ENCODE assay signal across 15 cellular contexts in the genomic region with DNA sequence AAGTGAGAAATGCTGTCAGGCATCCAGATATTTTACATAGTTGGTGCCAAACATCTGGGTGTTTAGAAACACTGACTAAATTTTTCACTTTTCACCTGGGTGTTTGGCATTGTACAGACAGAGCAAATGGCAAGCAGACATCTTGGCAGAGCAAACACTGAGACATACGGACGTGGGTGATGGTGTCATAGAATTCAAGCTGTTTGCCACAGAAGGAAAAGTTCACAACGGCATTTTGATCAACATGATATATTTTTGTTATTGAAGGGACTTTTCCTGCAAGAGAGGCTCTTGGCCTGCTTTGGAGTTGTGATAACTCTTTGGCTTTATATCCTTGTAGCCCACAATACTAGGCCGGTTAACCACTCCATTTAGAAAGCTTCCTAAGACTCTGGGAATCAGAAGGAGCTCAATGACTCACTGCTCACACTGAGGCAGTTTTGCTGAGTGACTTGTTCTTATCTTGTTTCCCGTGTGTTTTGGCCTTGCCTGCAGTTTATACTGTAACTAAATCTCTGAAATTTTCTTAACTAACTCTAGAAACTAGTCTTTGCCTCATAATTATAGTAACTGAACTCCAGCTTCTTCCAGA.
A peak's percentile ranks its signal among the peaks of the same experiment; 100 is the strongest.
DNase-seq lines count a peak whose midpoint lies in the region; ATAC-seq, FAIRE-seq and TF ChIP-seq lines count a peak whose summit lies in the region.
"Had no signal": no experiment of that assay in that cellular context is flagged by ENCODE, and none has a peak within 500 bp of the region (broad histone marks: within the 10 kb centered on the region; RNA-seq: fewer than 3 reads in every experiment).

No MANE protein-coding gene starts in this region.

- H3K27me3 ChIP-seq in fibroblast of lung (ENCODE audit: control insufficient read depth, insufficient read depth, low read length) (no peaks in the 10 kb centered on the region), body of pancreas (no peaks in the 10 kb centered on the region)
- H3K27me3 ChIP-seq: BLaER1, gastrocnemius medialis, vagina had no signal

- no peaks in the 10 kb centered on the region for H3K79me2 ChIP-seq in fibroblast of lung (ENCODE audit: control insufficient read depth, insufficient read depth, low read length)

- TF ChIP-seq CTCF in fibroblast of lung (conservative IDR thresholded peaks at IDR 0.05 in 1 of 2, IDR thresholded peaks at IDR 0.05 in 1 of 2; ENCODE audit: low read depth in 1 of 2, low read length in 2 of 2) = no peak
- no peak for TF ChIP-seq CTCF in body of pancreas (IDR thresholded peaks at IDR 0.05)

- no peaks in the 10 kb centered on the region for H3K9me3 ChIP-seq in fibroblast of lung (ENCODE audit: control insufficient read depth, insufficient read depth, low read depth, low read length)
- H3K9me3 ChIP-seq in body of pancreas = no peaks in the 10 kb centered on the region
- H3K9me3 ChIP-seq: gastrocnemius medialis, vagina had no signal

- H3K27ac Mint-ChIP-seq in activated CD4-positive, alpha-beta T cell treated with anti-CD3 and anti-CD28 coated beads, Interleukin-2, amount 10 ng/mL, durations not matched to agents 7 days and 5 days = no peak overlapping the region
- H3K27ac Mint-ChIP-seq in naive thymus-derived CD8-positive, alpha-beta T cell = no peak overlapping the region
- no peak overlapping the region for H3K27ac Mint-ChIP-seq in stimulated activated effector memory CD8-positive, alpha-beta T cell treated with anti-CD3 and anti-CD28 coated beads, Interleukin-12 subunit alpha, Interleukin-12 subunit beta, amount 100 ng/mL, for 72 hours
- H3K27ac Mint-ChIP-seq: activated CD4-positive, alpha-beta T cell treated with anti-CD3 and anti-CD28 coated beads for 36 hours; activated T-cell treated with anti-CD3 and anti-CD28 coated beads, Interleukin-2, amount 50 U/mL, for 72 hours had no signal

- H3K4me1 Mint-ChIP-seq in activated CD4-positive, alpha-beta T cell treated with anti-CD3 and anti-CD28 coated beads, Interleukin-2, amount 10 ng/mL, durations not matched to agents 7 days and 5 days = no peaks in the 10 kb centered on the region
- no peaks in the 10 kb centered on the region for H3K4me1 Mint-ChIP-seq in naive thymus-derived CD8-positive, alpha-beta T cell
- H3K4me1 Mint-ChIP-seq in stimulated activated effector memory CD8-positive, alpha-beta T cell treated with anti-CD3 and anti-CD28 coated beads, Interleukin-12 subunit alpha, Interleukin-12 subunit beta, amount 100 ng/mL, for 72 hours = no peaks in the 10 kb centered on the region
- H3K4me1 Mint-ChIP-seq: activated CD4-positive, alpha-beta T cell treated with anti-CD3 and anti-CD28 coated beads for 36 hours had no signal

- no peak overlapping the region for H2AFZ ChIP-seq in fibroblast of lung (ENCODE audit: low read length)

- H3K36me3 ChIP-seq in fibroblast of lung (ENCODE audit: control insufficient read depth, insufficient read depth, low read length) (no peaks in the 10 kb centered on the region), body of pancreas (replicated peaks in 1 of 2; ENCODE audit: insufficient read depth in 1 of 2, low read depth in 2 of 2) (no peaks in the 10 kb centered on the region)
- H3K36me3 ChIP-seq: BLaER1, gastrocnemius medialis, vagina had no signal

- CTCF ChIA-PET in activated CD4-positive, alpha-beta T cell treated with anti-CD3 and anti-CD28 coated beads, Interleukin-2, amount 10 ng/mL, durations not matched to agents 7 days and 5 days (lab: Charles Lee) = no interaction called here

- H3K27me3 Mint-ChIP-seq in activated CD4-positive, alpha-beta T cell treated with anti-CD3 and anti-CD28 coated beads, Interleukin-2, amount 10 ng/mL, durations not matched to agents 7 days and 5 days = no peaks in the 10 kb centered on the region
- no peaks in the 10 kb centered on the region for H3K27me3 Mint-ChIP-seq in naive thymus-derived CD8-positive, alpha-beta T cell
- H3K27me3 Mint-ChIP-seq: activated CD4-positive, alpha-beta T cell treated with anti-CD3 and anti-CD28 coated beads for 36 hours had no signal

- no peaks in the 10 kb centered on the region for H3K4me1 ChIP-seq in fibroblast of lung (ENCODE audit: control insufficient read depth, extremely low read depth, insufficient read depth, low read length)
- H3K4me1 ChIP-seq in body of pancreas = no peaks in the 10 kb centered on the region
- H3K4me1 ChIP-seq: BLaER1, gastrocnemius medialis had no signal

- H3K4me3 Mint-ChIP-seq in activated CD4-positive, alpha-beta T cell treated with anti-CD3 and anti-CD28 coated beads, Interleukin-2, amount 10 ng/mL, durations not matched to agents 7 days and 5 days = no peak overlapping the region
- no peak overlapping the region for H3K4me3 Mint-ChIP-seq in naive thymus-derived CD8-positive, alpha-beta T cell
- no peak overlapping the region for H3K4me3 Mint-ChIP-seq in stimulated activated effector memory CD8-positive, alpha-beta T cell treated with anti-CD3 and anti-CD28 coated beads, Interleukin-12 subunit alpha, Interleukin-12 subunit beta, amount 100 ng/mL, for 72 hours
- H3K4me3 Mint-ChIP-seq: activated CD4-positive, alpha-beta T cell treated with anti-CD3 and anti-CD28 coated beads for 36 hours; activated T-cell treated with anti-CD3 and anti-CD28 coated beads, Interleukin-2, amount 50 U/mL, for 72 hours had no signal

- no peak overlapping the region for H3K9ac ChIP-seq in fibroblast of lung (ENCODE audit: insufficient read depth, low read length)
- H3K9ac ChIP-seq: BLaER1 had no signal

- no peaks in the 10 kb centered on the region for H3K36me3 Mint-ChIP-seq in activated CD4-positive, alpha-beta T cell treated with anti-CD3 and anti-CD28 coated beads, Interleukin-2, amount 10 ng/mL, durations not matched to agents 7 days and 5 days (ENCODE audit: low read depth)
- no peaks in the 10 kb centered on the region for H3K36me3 Mint-ChIP-seq in naive thymus-derived CD8-positive, alpha-beta T cell
- no peaks in the 10 kb centered on the region for H3K36me3 Mint-ChIP-seq in stimulated activated effector memory CD8-positive, alpha-beta T cell treated with anti-CD3 and anti-CD28 coated beads, Interleukin-12 subunit alpha, Interleukin-12 subunit beta, amount 100 ng/mL, for 72 hours

- TF ChIP-seq POLR2A in body of pancreas (IDR thresholded peaks at IDR 0.05) = no peak

- intact Hi-C loops in body of pancreas (cut with DNase I) = no loop called here

- WGBS in body of pancreas, 2 donors = 43 to 54% methylated on average over 5 of the region's 5 CpGs

- H4K20me1 ChIP-seq in fibroblast of lung (ENCODE audit: control insufficient read depth, extremely low read depth, insufficient read depth, low read length) = no peaks in the 10 kb centered on the region
- H4K20me1 ChIP-seq: BLaER1 had no signal

- H3K9me3 Mint-ChIP-seq in activated CD4-positive, alpha-beta T cell treated with anti-CD3 and anti-CD28 coated beads, Interleukin-2, amount 10 ng/mL, durations not matched to agents 7 days and 5 days = no peaks in the 10 kb centered on the region
- peaks cover 0 to 7% (median 0%) of the 10 kb centered on the region in 9 donors for H3K9me3 Mint-ChIP-seq in naive thymus-derived CD8-positive, alpha-beta T cell
- H3K9me3 Mint-ChIP-seq in stimulated activated effector memory CD8-positive, alpha-beta T cell treated with anti-CD3 and anti-CD28 coated beads, Interleukin-12 subunit alpha, Interleukin-12 subunit beta, amount 100 ng/mL, for 72 hours = peaks cover 8% of the 10 kb centered on the region

- H3K27ac ChIP-seq in fibroblast of lung (ENCODE audit: insufficient read depth, low read length) (no peak overlapping the region), body of pancreas (peak overlapping the region in 1 of 4 donors; percentile 25)
- H3K27ac ChIP-seq: BLaER1, gastrocnemius medialis, vagina had no signal

- DNase-seq in AG08396 (ENCODE audit: low spot score) = peak; percentile 17
- peak; percentile 65 for DNase-seq in RCC 7860 (ENCODE audit: low spot score)
- DNase-seq in fibroblast of lung (ENCODE audit: low read depth in 2 of 2) = peak; percentile 57 to 92
- peak; percentile 57 for DNase-seq in non-pigmented ciliary epithelial cell (ENCODE audit: low read depth)
- no peak for DNase-seq in body of pancreas
- DNase-seq in activated CD4-positive, alpha-beta T cell treated with anti-CD3 and anti-CD28 coated beads, Interleukin-2, amount 10 ng/mL, durations not matched to agents 7 days and 5 days = no peak
- DNase-seq in naive thymus-derived CD8-positive, alpha-beta T cell = no peak
- no peak for DNase-seq in stimulated activated effector memory CD8-positive, alpha-beta T cell treated with anti-CD3 and anti-CD28 coated beads, Interleukin-12 subunit alpha, Interleukin-12 subunit beta, amount 100 ng/mL, for 72 hours (ENCODE audit: low spot score in 2 of 2)
- DNase-seq: activated CD4-positive, alpha-beta T cell treated with anti-CD3 and anti-CD28 coated beads for 36 hours; activated T-cell treated with anti-CD3 and anti-CD28 coated beads, Interleukin-2, amount 50 U/mL, for 72 hours; central memory CD4-positive, alpha-beta T cell; gastrocnemius medialis; NCI-H2029 had no signal

- no peak overlapping the region for H3K4me2 ChIP-seq in fibroblast of lung (ENCODE audit: extremely low read depth, insufficient read depth, low read length)
- H3K4me2 ChIP-seq: BLaER1 had no signal

- POLR2A ChIA-PET in activated CD4-positive, alpha-beta T cell treated with anti-CD3 and anti-CD28 coated beads, Interleukin-2, amount 10 ng/mL, durations not matched to agents 7 days and 5 days (lab: Charles Lee) = no interaction called here
- POLR2A ChIA-PET in naive thymus-derived CD8-positive, alpha-beta T cell (lab: Charles Lee) = no interaction called here

- ATAC-seq in body of pancreas = no peak
- no peak for ATAC-seq in naive thymus-derived CD8-positive, alpha-beta T cell
- no peak for ATAC-seq in stimulated activated effector memory CD8-positive, alpha-beta T cell treated with anti-CD3 and anti-CD28 coated beads, Interleukin-12 subunit alpha, Interleukin-12 subunit beta, amount 100 ng/mL, for 72 hours
- ATAC-seq: activated CD4-positive, alpha-beta T cell treated with anti-CD3 and anti-CD28 coated beads for 36 hours; activated T-cell treated with anti-CD3 and anti-CD28 coated beads, Interleukin-2, amount 50 U/mL, for 72 hours; gastrocnemius medialis had no signal

- H3K4me3 ChIP-seq in fibroblast of lung (replicated peaks in 1 of 4; ENCODE audit: control extremely low read depth in 1 of 4, insufficient read depth in 1 of 4, low read depth in 3 of 4, low read length in 4 of 4) (no peak overlapping the region), body of pancreas (no peak overlapping the region)
- H3K4me3 ChIP-seq: BLaER1, gastrocnemius medialis, vagina had no signal

- peak; percentile 91 for FAIRE-seq in RCC 7860 (lab: Jason Lieb, UNC)

Comparison
In these comparisons a context has a peak if more than half of its experiments do, and no peak if none do; other contexts are left out.
1. DNase-seq: peak in AG08396 (single experiment), RCC 7860 (single experiment), fibroblast of lung (2 of 2) and non-pigmented ciliary epithelial cell (single experiment); none in body of pancreas (0 of 4), activated CD4-positive, alpha-beta T cell treated with anti-CD3 and anti-CD28 coated beads, Interleukin-2, amount 10 ng/mL, durations not matched to agents 7 days and 5 days (single experiment), naive thymus-derived CD8-positive, alpha-beta T cell (0 of 10) and stimulated activated effector memory CD8-positive, alpha-beta T cell treated with anti-CD3 and anti-CD28 coated beads, Interleukin-12 subunit alpha, Interleukin-12 subunit beta, amount 100 ng/mL, for 72 hours (0 of 2).